24 cellular contexts compared by ENCODE assay signal in genomic region chr11:80970016-80970516, GRCh38.
DNase-seq lines count a peak whose midpoint lies in the region; ATAC-seq and TF ChIP-seq lines count a peak whose summit lies in the region.
"Had no signal": no experiment of that assay in that cellular context is flagged by ENCODE, and none has a peak within 500 bp of the region (broad histone marks: within the 10 kb centered on the region; RNA-seq: fewer than 3 reads in every experiment).

No MANE protein-coding gene starts in this region.

- TF ChIP-seq CTCF in AG10803 (conservative IDR thresholded peaks at IDR 0.05; ENCODE audit: low read length) (no peak), vagina (IDR thresholded peaks at IDR 0.05) (no peak)

- no peak for TF ChIP-seq POLR2A in vagina (IDR thresholded peaks at IDR 0.05)

- ATAC-seq in HG02588 (IDR thresholded peaks at IDR 0.05; ENCODE audit: unreplicated experiment), result no peak

- peak overlapping the region; percentile 73 for H2AFZ ChIP-seq in neuron (ENCODE audit: low read depth, low read length)
- H2AFZ ChIP-seq: GM23248 had no signal

- intact Hi-C loops in vagina (cut with DNase I), result no loop called here

- DNase-seq in AG10803 (ENCODE audit: low read depth) (peak; percentile 33), SJCRH30 (peak; percentile 5 to 63), fibroblast of the conjunctiva (ENCODE audit: low read depth) (peak; percentile 35), glomerular visceral epithelial cell (ENCODE audit: extremely low spot score) (no peak), vagina (ENCODE audit: extremely low spot score in 2 of 2) (no peak), NCI-H2227 (lab: John Stamatoyannopoulos, UW; ENCODE audit: unreplicated experiment) (no peak)
- DNase-seq: Calu3, DND-41, GM23248, H9, IMR-90, MM.1S, NCI-H1048, NCI-H1417, NCI-H1694, NCI-H2029 treated with DMSO at 0.1 percent for 48 hours, NCI-H2227 treated with DMSO at 0.1 percent for 48 hours, NCI-H526 treated with DMSO at 0.1 percent for 48 hours, RPMI8226, SHP77 treated with DMSO at 0.1 percent for 48 hours, SK-N-SH had no signal

- H3K9me3 ChIP-seq in SJCRH30 (replicated peaks) (no peaks in the 10 kb centered on the region), neuron (ENCODE audit: low read length) (no peaks in the 10 kb centered on the region), vagina (no peaks in the 10 kb centered on the region)
- H3K9me3 ChIP-seq: SK-N-SH had no signal

- H3K4me3 ChIP-seq in AG10803 (ENCODE audit: low read length), result no peak overlapping the region
- H3K4me3 ChIP-seq in SJCRH30, result no peak overlapping the region
- no peak overlapping the region for H3K4me3 ChIP-seq in neuron (ENCODE audit: low read length)
- H3K4me3 ChIP-seq in vagina, result no peak overlapping the region
- H3K4me3 ChIP-seq: GM23248 had no signal

- H3K4me1 ChIP-seq in SJCRH30 (peaks cover 11% of the 10 kb centered on the region), neuron (ENCODE audit: insufficient read depth, low read length) (peaks cover 8% of the 10 kb centered on the region), vagina (peaks cover 6% of the 10 kb centered on the region)

- H3K27me3 ChIP-seq in SJCRH30, result no peaks in the 10 kb centered on the region
- H3K27me3 ChIP-seq in neuron (ENCODE audit: insufficient read depth, low read length), result no peaks in the 10 kb centered on the region
- H3K27me3 ChIP-seq in vagina, result no peaks in the 10 kb centered on the region

- H3K27ac ChIP-seq in SJCRH30, result peak overlapping the region; percentile 38
- no peak overlapping the region for H3K27ac ChIP-seq in vagina
- H3K27ac ChIP-seq: GM23248, KMS-11 had no signal

- H3K36me3 ChIP-seq in SJCRH30 (no peaks in the 10 kb centered on the region), neuron (ENCODE audit: insufficient read depth, low read length) (no peaks in the 10 kb centered on the region), vagina (no peaks in the 10 kb centered on the region)

Comparison
In these comparisons a context has a peak if more than half of its experiments do, and no peak if none do; other contexts are left out.
1. DNase-seq: peak in AG10803 (single experiment), SJCRH30 (2 of 2) and fibroblast of the conjunctiva (single experiment); none in glomerular visceral epithelial cell (single experiment), vagina (0 of 2) and NCI-H2227 (single experiment).